Comparison of ENCODE assay signal across 15 cellular contexts in genomic region chr7:74379938-74380337, GRCh38.
DNase-seq lines count a peak whose midpoint lies in the region; ATAC-seq and TF ChIP-seq lines count a peak whose summit lies in the region.
"Had no signal": no experiment of that assay in that cellular context is flagged by ENCODE, and none has a peak within 500 bp of the region (broad histone marks: within the 10 kb centered on the region; RNA-seq: fewer than 3 reads in every experiment).

No MANE protein-coding gene starts in this region.

- no peak overlapping the region for H3K9ac ChIP-seq in H9 (ENCODE audit: extremely low read depth, insufficient read length, low read length)

- H3K9me3 Mint-ChIP-seq in H9, result 0 out of 5 replicates have a peak, but pooled peaks cover 0 to 3% of the 10 kb centered on the region in 2 experiments
- H3K9me3 Mint-ChIP-seq in chondrocyte (ENCODE audit: low read depth), result no peaks in the 10 kb centered on the region
- H3K9me3 Mint-ChIP-seq: CD4-positive, CD25-positive, alpha-beta regulatory T cell; immature natural killer cell had no signal

- no peak for TF ChIP-seq CTCF in H9 (conservative IDR thresholded peaks at IDR 0.05)
- no peak for TF ChIP-seq CTCF in chondrocyte (IDR thresholded peaks at IDR 0.05)

- H4K5ac ChIP-seq in H9 (ENCODE audit: insufficient read length, low read depth, low read length), result no peak overlapping the region

- H3K27me3 ChIP-seq in H9 (ENCODE audit: insufficient read depth, low read length), result no peaks in the 10 kb centered on the region
- H3K27me3 ChIP-seq: Peyer's patch had no signal

- no peaks in the 10 kb centered on the region for H3K79me2 ChIP-seq in H9 (ENCODE audit: insufficient read depth, low read length)

- intact Hi-C loops in left ventricle myocardium superior (cut with micrococcal nuclease), result no loop called here
- intact Hi-C loops in sciatic nerve (cut with DNase I), result no loop called here

- no peak overlapping the region for H2BK20ac ChIP-seq in H9 (ENCODE audit: low read depth, low read length, poor library complexity, severe bottlenecking)

- no peaks in the 10 kb centered on the region for H3K23me2 ChIP-seq in H9 (ENCODE audit: insufficient read length, low read depth, low read length, poor library complexity, severe bottlenecking)

- no peak overlapping the region for H3K4me2 ChIP-seq in H9 (ENCODE audit: insufficient read depth, insufficient read length, low read length)

- H2BK120ac ChIP-seq in H9 (ENCODE audit: low read depth, low read length, poor library complexity, severe bottlenecking), result no peak overlapping the region

- no peak overlapping the region for H2AK5ac ChIP-seq in H9 (ENCODE audit: insufficient read length, low read length)

- no peak overlapping the region for H4K8ac ChIP-seq in H9 (replicated peaks; ENCODE audit: insufficient read length, low read depth, low read length)

- H3K4me3 Mint-ChIP-seq in H9 (no peak overlapping the region), chondrocyte (ENCODE audit: unreplicated experiment) (no peak overlapping the region)
- H3K4me3 Mint-ChIP-seq: activated CD4-positive, alpha-beta T cell treated with anti-CD3 and anti-CD28 coated beads for 36 hours; CD4-positive, CD25-positive, alpha-beta regulatory T cell; immature natural killer cell had no signal

- no peak overlapping the region for H4K91ac ChIP-seq in H9 (ENCODE audit: insufficient read length, low read depth, low read length)

- H3K4me1 Mint-ChIP-seq in H9 (peaks cover 5 to 7% of the 10 kb centered on the region in 2 experiments), chondrocyte (ENCODE audit: low read depth) (no peaks in the 10 kb centered on the region)
- H3K4me1 Mint-ChIP-seq: activated CD4-positive, alpha-beta T cell treated with anti-CD3 and anti-CD28 coated beads for 36 hours; CD4-positive, CD25-positive, alpha-beta regulatory T cell; immature natural killer cell had no signal

- no peaks in the 10 kb centered on the region for H3K9me3 ChIP-seq in H9 (ENCODE audit: control insufficient read depth, low read depth, low read length)
- H3K9me3 ChIP-seq: mucosa of descending colon, Peyer's patch had no signal

- H2BK15ac ChIP-seq in H9 (ENCODE audit: low read depth, low read length), result no peak overlapping the region

- H3K4me1 ChIP-seq in H9 (ENCODE audit: insufficient read depth, low read length), result no peaks in the 10 kb centered on the region
- H3K4me1 ChIP-seq: Peyer's patch had no signal

- WGBS in H9 (ENCODE audit: extremely low coverage, insufficient read length, low lambda C conversion rate), result no CpG with 5 or more reads among the region's 2 CpGs

- H2BK12ac ChIP-seq in H9 (ENCODE audit: insufficient read length, low read depth, low read length), result no peak overlapping the region

- no peak overlapping the region for H3K18ac ChIP-seq in H9 (ENCODE audit: insufficient read length, low read depth, low read length)

- no peak overlapping the region for H2AFZ ChIP-seq in H9 (ENCODE audit: low read length)

- no peaks in the 10 kb centered on the region for H3K27me3 Mint-ChIP-seq in H9 (ENCODE audit: low read depth)
- H3K27me3 Mint-ChIP-seq in chondrocyte (ENCODE audit: low read depth), result no peaks in the 10 kb centered on the region
- H3K27me3 Mint-ChIP-seq: activated CD4-positive, alpha-beta T cell treated with anti-CD3 and anti-CD28 coated beads for 36 hours had no signal

- H3K27ac ChIP-seq in H9 (ENCODE audit: insufficient read length, low read depth, low read length) (no peak overlapping the region), angular gyrus (ENCODE audit: low read depth, low read length) (peak overlapping the region; percentile 87)
- H3K27ac ChIP-seq: Peyer's patch had no signal

- H3K27ac Mint-ChIP-seq in H9 (peak overlapping the region in 2 of 3 experiments; percentile 76 to 95; a peak in 3 of 7 replicates), chondrocyte (ENCODE audit: unreplicated experiment) (no peak overlapping the region)
- H3K27ac Mint-ChIP-seq: activated CD4-positive, alpha-beta T cell treated with anti-CD3 and anti-CD28 coated beads for 36 hours; CD4-positive, CD25-positive, alpha-beta regulatory T cell; immature natural killer cell had no signal

- H2BK5ac ChIP-seq in H9 (ENCODE audit: insufficient read length, low read length), result no peak overlapping the region

- H3K36me3 Mint-ChIP-seq in H9 (ENCODE audit: insufficient read depth in 1 of 3, low read depth in 3 of 3), result peaks cover 6 to 29% (median 14%) of the 10 kb centered on the region in 3 experiments; a peak in 6 of 7 replicates
- H3K36me3 Mint-ChIP-seq in chondrocyte (ENCODE audit: low read depth), result peaks cover 17% of the 10 kb centered on the region
- H3K36me3 Mint-ChIP-seq: CD4-positive, CD25-positive, alpha-beta regulatory T cell had no signal

- ATAC-seq in left ventricle myocardium superior, result peak; percentile 96
- ATAC-seq in sciatic nerve, result peak; percentile 62
- ATAC-seq in GM18511 (IDR thresholded peaks at IDR 0.05; ENCODE audit: unreplicated experiment), result no peak
- ATAC-seq: activated CD4-positive, alpha-beta T cell treated with anti-CD3 and anti-CD28 coated beads for 36 hours; mucosa of descending colon had no signal

- no peaks in the 10 kb centered on the region for H3K79me1 ChIP-seq in H9 (ENCODE audit: insufficient read depth, low read depth, low read length, poor library complexity, severe bottlenecking)

- no peak overlapping the region for H3T11ph ChIP-seq in H9 (ENCODE audit: low read length)

- H3K23ac ChIP-seq in H9 (ENCODE audit: insufficient read length, low read depth, low read length), result no peak overlapping the region

- H3K56ac ChIP-seq in H9 (ENCODE audit: insufficient read length, low read depth, low read length), result no peak overlapping the region

- H3K14ac ChIP-seq in H9 (ENCODE audit: insufficient read depth, low read length), result no peak overlapping the region

- H3K4ac ChIP-seq in H9 (ENCODE audit: low read depth, low read length), result no peak overlapping the region

- DNase-seq in H9 (no peak), left ventricle myocardium superior (peak; percentile 68), sciatic nerve (ENCODE audit: low spot score) (no peak), SIG-M5 treated with dmso at 0.1 percent for 504 hours (lab: John Stamatoyannopoulos, UW; ENCODE audit: unreplicated experiment) (no peak), chondrocyte (ENCODE audit: low spot score) (no peak)
- no peak for DNase-seq in activated CD8-positive, alpha-beta memory T cell treated with anti-CD3 and anti-CD28 coated beads for 24 hours
- DNase-seq: activated CD4-positive, alpha-beta T cell treated with anti-CD3 and anti-CD28 coated beads for 36 hours; activated T-cell treated with anti-CD3 and anti-CD28 coated beads, Interleukin-2, amount 50 U/mL, for 1 hour; CD4-positive, CD25-positive, alpha-beta regulatory T cell; immature natural killer cell; mucosa of descending colon; NCI-H345; Peyer's patch had no signal

- no peaks in the 10 kb centered on the region for H4K20me1 ChIP-seq in H9 (ENCODE audit: control insufficient read depth, insufficient read depth, insufficient read length)
